15 cellular contexts compared by ENCODE assay signal in the genomic region with DNA sequence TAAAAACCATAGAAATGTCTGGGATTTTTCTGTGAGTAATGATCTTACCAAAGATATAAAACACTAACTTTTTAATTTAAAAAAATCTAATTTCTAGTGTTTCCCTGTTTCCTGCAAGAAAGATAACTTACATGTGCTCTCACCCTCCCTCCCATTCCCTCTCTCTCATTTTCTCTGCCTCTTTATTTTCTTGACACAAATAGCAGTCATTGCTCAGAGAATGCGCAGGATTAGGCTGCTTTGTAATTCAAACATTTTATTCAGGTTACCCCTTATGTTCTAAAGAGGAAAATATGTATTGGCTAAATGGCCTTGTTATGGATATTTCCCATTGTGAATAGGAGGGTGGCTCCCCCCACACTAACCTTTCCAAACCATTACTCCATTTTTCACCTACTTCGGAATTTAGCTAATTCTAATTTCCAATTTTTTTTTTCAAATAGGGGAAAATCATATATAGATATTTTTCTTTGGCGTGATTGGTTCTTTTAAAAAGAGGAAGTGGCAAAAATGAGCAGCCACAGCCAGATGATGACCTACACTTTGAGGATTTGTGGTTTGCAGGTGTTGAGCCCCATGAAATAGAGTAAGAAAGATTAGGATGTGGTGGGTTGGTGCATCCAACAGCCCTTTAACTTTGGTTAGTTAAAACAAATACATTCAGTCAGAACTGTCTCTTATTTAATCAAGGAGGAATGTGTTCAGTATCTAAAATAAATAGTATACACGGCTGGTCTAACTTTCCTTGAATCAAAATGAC.
DNase-seq lines count a peak whose midpoint lies in the region; ATAC-seq lines count a peak whose summit lies in the region.
"Had no signal": no experiment of that assay in that cellular context is flagged by ENCODE, and none has a peak within 500 bp of the region (broad histone marks: within the 10 kb centered on the region; RNA-seq: fewer than 3 reads in every experiment).

No MANE protein-coding gene starts in this region.

- H3K4me3 ChIP-seq in HAP-1, result no peak overlapping the region
- peak overlapping the region; percentile 12; the same call in 1 of the 2 replicates for H3K4me3 ChIP-seq in iPS-20b (ENCODE audit: low read length)
- H3K4me3 ChIP-seq: spleen, suprapubic skin had no signal

- ATAC-seq in GM18858 (IDR thresholded peaks at IDR 0.05; ENCODE audit: unreplicated experiment) (peak; percentile 56), HG03565 (IDR thresholded peaks at IDR 0.05; ENCODE audit: unreplicated experiment) (peak; percentile 49), GM18907 (IDR thresholded peaks at IDR 0.05; ENCODE audit: unreplicated experiment) (no peak)

- H3K9me3 ChIP-seq in HAP-1, result no peaks in the 10 kb centered on the region
- no peaks in the 10 kb centered on the region for H3K9me3 ChIP-seq in iPS-20b (ENCODE audit: insufficient read depth, low read depth, low read length)
- H3K9me3 ChIP-seq: spleen, suprapubic skin had no signal

- H3K9ac ChIP-seq in iPS-20b (ENCODE audit: low read depth, low read length), result peak overlapping the region; percentile 51; the same call in 1 of the 2 replicates

- in situ Hi-C loops in HAP-1 (cut with MboI; ENCODE audit: low sequenced_read_pairs), result no loop called here

- no peak overlapping the region for H3K27ac ChIP-seq in iPS-20b (ENCODE audit: low read length)
- H3K27ac ChIP-seq: spleen, suprapubic skin had no signal

- H3K27me3 ChIP-seq in HAP-1 (ENCODE audit: low read depth) (no peaks in the 10 kb centered on the region), iPS-20b (ENCODE audit: insufficient read depth, low read length) (no peaks in the 10 kb centered on the region)
- H3K27me3 ChIP-seq: spleen, suprapubic skin had no signal

- H3K36me3 ChIP-seq in HAP-1 (replicated peaks) (no peaks in the 10 kb centered on the region), iPS-20b (ENCODE audit: insufficient read depth, low read depth, low read length) (no peaks in the 10 kb centered on the region)
- H3K36me3 ChIP-seq: spleen, suprapubic skin had no signal

- DNase-seq in HAP-1 (ENCODE audit: low spot score in 2 of 2) (peak; percentile 56 to 96), 8988T (no peak)
- DNase-seq in activated CD4-positive, alpha-beta T cell treated with anti-CD3 and anti-CD28 coated beads for 1 hour, result no peak
- DNase-seq: activated CD4-positive, alpha-beta T cell treated with anti-CD3 and anti-CD28 coated beads, Interleukin-2, amount 50 U/mL, for 4 hours; activated naive CD4-positive, alpha-beta T cell treated with anti-CD3 and anti-CD28 coated beads, Interleukin-2, amount 50 U/mL, for 16 hours; activated T-cell treated with anti-CD3 and anti-CD28 coated beads for 4 hours; Calu3; GOT3; NCI-H748 treated with DMSO at 0.1 percent for 48 hours; spleen had no signal

- H3K4me1 ChIP-seq in HAP-1 (peaks cover 41% of the 10 kb centered on the region), iPS-20b (ENCODE audit: insufficient read depth, low read length) (peaks cover 43% of the 10 kb centered on the region)
- H3K4me1 ChIP-seq: spleen, suprapubic skin had no signal

Comparison
In these comparisons a context has a peak if more than half of its experiments do, and no peak if none do; other contexts are left out.
1. DNase-seq: peak in HAP-1 (2 of 2); none in 8988T (single experiment) and activated CD4-positive, alpha-beta T cell treated with anti-CD3 and anti-CD28 coated beads for 1 hour (single experiment).